ENCODE assay signal across 9 cellular contexts in genomic region chr3:16249336-16249735, GRCh38.
DNase-seq lines count a peak whose midpoint lies in the region; ATAC-seq and TF ChIP-seq lines count a peak whose summit lies in the region.
"Had no signal": no experiment of that assay in that cellular context is flagged by ENCODE, and none has a peak within 500 bp of the region (broad histone marks: within the 10 kb centered on the region; RNA-seq: fewer than 3 reads in every experiment).

No MANE protein-coding gene starts in this region.

- peaks cover 13% of the 10 kb centered on the region for H3K27me3 ChIP-seq in DOHH2 (ENCODE audit: control insufficient read depth, low read length)
- H3K27me3 ChIP-seq in WERI-Rb-1 (ENCODE audit: insufficient read depth, low read depth, severe bottlenecking) = no peaks in the 10 kb centered on the region

- no peaks in the 10 kb centered on the region for H3K79me2 ChIP-seq in DOHH2 (ENCODE audit: control insufficient read depth, low read length)

- H3K4me3 ChIP-seq in DOHH2 (ENCODE audit: low read length) (no peak overlapping the region), HFF-Myc (replicated peaks; ENCODE audit: low read depth, low read length) (no peak overlapping the region), WERI-Rb-1 (ENCODE audit: low read depth, low read length) (no peak overlapping the region)
- H3K4me3 ChIP-seq: SK-N-MC had no signal

- no peak overlapping the region for H3K27ac ChIP-seq in DOHH2 (ENCODE audit: low read depth, low read length)
- no peak overlapping the region for H3K27ac ChIP-seq in WERI-Rb-1
- H3K27ac ChIP-seq: SK-N-MC had no signal

- no peaks in the 10 kb centered on the region for H3F3A ChIP-seq in DOHH2 (ENCODE audit: control insufficient read depth, insufficient read depth)

- ATAC-seq in GM21390 (IDR thresholded peaks at IDR 0.05; ENCODE audit: unreplicated experiment) = no peak

- no peaks in the 10 kb centered on the region for H4K20me1 ChIP-seq in DOHH2 (ENCODE audit: control insufficient read depth, insufficient read depth, low read depth, low read length)

- no peak overlapping the region for H3K4me2 ChIP-seq in DOHH2 (ENCODE audit: low read length)

- H3K9me2 ChIP-seq in DOHH2 (replicated peaks; ENCODE audit: control insufficient read depth, low read length) = no peaks in the 10 kb centered on the region

- no peaks in the 10 kb centered on the region for H3K9me3 ChIP-seq in DOHH2 (ENCODE audit: control insufficient read depth, insufficient read depth, low read length)
- no peaks in the 10 kb centered on the region for H3K9me3 ChIP-seq in WERI-Rb-1 (ENCODE audit: severe bottlenecking)

- peaks cover 28% of the 10 kb centered on the region for H3K4me1 ChIP-seq in DOHH2 (ENCODE audit: control insufficient read depth, low read length)

- DNase-seq in HFF-Myc (ENCODE audit: extremely low read depth, low read depth) (no peak), WERI-Rb-1 (peak; percentile 64), kidney glomerular epithelial cell (lab: John Stamatoyannopoulos, UW) (peak; percentile 21), DMS153 (lab: John Stamatoyannopoulos, UW) (no peak), DMS79 (lab: John Stamatoyannopoulos, UW) (no peak)
- DNase-seq in activated effector memory CD4-positive, alpha-beta T cell treated with anti-CD3 and anti-CD28 coated beads, Interleukin-2, amount 50 U/mL, for 16 hours = no peak

- TF ChIP-seq CTCF in DOHH2 (IDR thresholded peaks at IDR 0.05; ENCODE audit: low read depth, low read length, poor library complexity, severe bottlenecking) (peak; percentile 78), HFF-Myc (IDR thresholded peaks at IDR 0.05; ENCODE audit: low read depth, low read length, missing control alignments) (peak; percentile 67), WERI-Rb-1 (IDR thresholded peaks at IDR 0.05; ENCODE audit: low read depth, low read length) (peak; percentile 77)

- H3K36me3 ChIP-seq in DOHH2 (ENCODE audit: control insufficient read depth, low read length) (no peaks in the 10 kb centered on the region), WERI-Rb-1 (no peaks in the 10 kb centered on the region)

Comparison
In these comparisons a context has a peak if more than half of its experiments do, and no peak if none do; other contexts are left out.
1. DNase-seq: peak in WERI-Rb-1 (single experiment) and kidney glomerular epithelial cell (single experiment); none in HFF-Myc (single experiment), activated effector memory CD4-positive, alpha-beta T cell treated with anti-CD3 and anti-CD28 coated beads, Interleukin-2, amount 50 U/mL, for 16 hours (single experiment), DMS153 (single experiment) and DMS79 (single experiment).
2. Peak in every context shown above with its lines, with median percentiles within 50 percentile points of each other: CTCF ChIP-seq.